ENCODE assay signal across 23 cellular contexts in genomic region chr2:233468746-233469110, GRCh38.
DNase-seq lines count a peak whose midpoint lies in the region; ATAC-seq and TF ChIP-seq lines count a peak whose summit lies in the region.
"Had no signal": no experiment of that assay in that cellular context is flagged by ENCODE, and none has a peak within 500 bp of the region (broad histone marks: within the 10 kb centered on the region; RNA-seq: fewer than 3 reads in every experiment).

No MANE protein-coding gene starts in this region.

- no peak overlapping the region for H3K27ac Mint-ChIP-seq in osteocyte (ENCODE audit: unreplicated experiment)
- H3K27ac Mint-ChIP-seq: activated CD8-positive, alpha-beta T cell treated with anti-CD3 and anti-CD28 coated beads, Interleukin-2, amount 10 ng/mL, durations not matched to agents 7 days and 5 days; HFFc6 had no signal

- ATAC-seq in heart right ventricle: peak in 1 of 8 donors; percentile 20
- no peak for ATAC-seq in Right ventricle myocardium inferior
- ATAC-seq in left cardiac atrium: peak in 1 of 2 donors; percentile 4
- no peak for ATAC-seq in HG02852 (IDR thresholded peaks at IDR 0.05; ENCODE audit: unreplicated experiment)
- ATAC-seq: activated CD4-positive, CD25-positive, alpha-beta regulatory T cell treated with anti-CD3 and anti-CD28 coated beads, Interleukin-2, amount 50 U/mL, for 24 hours; activated CD8-positive, alpha-beta T cell treated with anti-CD3 and anti-CD28 coated beads, Interleukin-2, amount 10 ng/mL, durations not matched to agents 7 days and 5 days had no signal

- peaks cover 0 to 6% (median 0%) of the 10 kb centered on the region in 11 donors for H3K9me3 ChIP-seq in heart right ventricle
- no peaks in the 10 kb centered on the region for H3K9me3 ChIP-seq in vagina
- H3K9me3 ChIP-seq: BLaER1 had no signal

- H3K4me3 ChIP-seq in heart right ventricle (no peak overlapping the region), vagina (no peak overlapping the region)
- H3K4me3 ChIP-seq: BLaER1 had no signal

- intact Hi-C loops in heart right ventricle (cut with DNase I): no loop called here
- intact Hi-C loops in Right ventricle myocardium inferior (cut with DNase I): no loop called here
- intact Hi-C loops in left cardiac atrium (cut with DNase I): no loop called here
- intact Hi-C loops in posterior vena cava (cut with DNase I): no loop called here
- intact Hi-C loops in vagina (cut with DNase I): no loop called here

- H3K27me3 ChIP-seq in heart right ventricle (no peaks in the 10 kb centered on the region), vagina (no peaks in the 10 kb centered on the region)
- H3K27me3 ChIP-seq: BLaER1 had no signal

- H3K27me3 Mint-ChIP-seq in osteocyte (ENCODE audit: unreplicated experiment): no peaks in the 10 kb centered on the region
- H3K27me3 Mint-ChIP-seq: activated naive CD4-positive, alpha-beta T cell treated with anti-CD3 and anti-CD28 coated beads, Interleukin-2, amount 50 U/mL, for 24 hours had no signal

- no peak for TF ChIP-seq POLR2A in vagina (IDR thresholded peaks at IDR 0.05)

- WGBS in heart right ventricle, 2 donors: 86 to 88% methylated on average over 8 of the region's 8 CpGs

- H3K27ac ChIP-seq in heart right ventricle (peak overlapping the region in 6 of 10 donors; percentile 59 to 85 (median 78)), vagina (peak overlapping the region; percentile 64)
- H3K27ac ChIP-seq: BLaER1 had no signal

- H3K36me3 ChIP-seq in heart right ventricle (peaks cover 0 to 94% (median 53%) of the 10 kb centered on the region in 9 donors), vagina (peaks cover 0 to 13% of the 10 kb centered on the region in 2 donors)

- H3K4me1 ChIP-seq in heart right ventricle (peaks cover 11 to 29% (median 18%) of the 10 kb centered on the region in 9 donors), vagina (peaks cover 6% of the 10 kb centered on the region)
- H3K4me1 ChIP-seq: BLaER1 had no signal

- TF ChIP-seq CTCF in heart right ventricle (IDR thresholded peaks at IDR 0.05) (no peak), vagina (IDR thresholded peaks at IDR 0.05) (no peak), osteocyte (IDR thresholded peaks at IDR 0.05) (no peak)

- H3K4me1 Mint-ChIP-seq in osteocyte (ENCODE audit: unreplicated experiment): no peaks in the 10 kb centered on the region
- H3K4me1 Mint-ChIP-seq: activated naive CD4-positive, alpha-beta T cell treated with anti-CD3 and anti-CD28 coated beads, Interleukin-2, amount 50 U/mL, for 24 hours had no signal

- peaks cover 52% of the 10 kb centered on the region for H3K36me3 Mint-ChIP-seq in osteocyte (ENCODE audit: unreplicated experiment)

- H3K4me3 Mint-ChIP-seq in osteocyte (ENCODE audit: unreplicated experiment): no peak overlapping the region
- H3K4me3 Mint-ChIP-seq: activated CD8-positive, alpha-beta T cell treated with anti-CD3 and anti-CD28 coated beads, Interleukin-2, amount 10 ng/mL, durations not matched to agents 7 days and 5 days; activated naive CD4-positive, alpha-beta T cell treated with anti-CD3 and anti-CD28 coated beads, Interleukin-2, amount 50 U/mL, for 24 hours; HFFc6 had no signal

- DNase-seq in heart right ventricle (no peak), Right ventricle myocardium inferior (ENCODE audit: missing footprints) (no peak), left cardiac atrium (peak; percentile 17), posterior vena cava (ENCODE audit: low spot score) (peak; percentile 70), vagina (ENCODE audit: extremely low spot score in 2 of 2) (no peak), osteocyte (ENCODE audit: extremely low spot score, unreplicated experiment) (no peak), GM19240 (ENCODE audit: insufficient read length, low spot score) (no peak)
- DNase-seq: ACHN; activated CD8-positive, alpha-beta T cell treated with anti-CD3 and anti-CD28 coated beads, Interleukin-2, amount 10 ng/mL, durations not matched to agents 7 days and 5 days; activated T-cell treated with anti-CD3 and anti-CD28 coated beads, Interleukin-2, amount 50 U/mL, for 48 hours; COR-L47; DMS79 treated with DMSO at 0.1 percent for 48 hours; HFFc6; Karpas-422; kidney glomerular epithelial cell; NCI-H1694 treated with DMSO at 0.1 percent for 48 hours; NCI-H2227 treated with DMSO at 0.1 percent for 48 hours; NCI-H774; stimulated activated CD4-positive, alpha-beta T cell treated with anti-CD3 and anti-CD28 coated beads, Interleukin-4, amount 100 ng/mL, for 4 hours had no signal

- no peaks in the 10 kb centered on the region for H3K9me3 Mint-ChIP-seq in osteocyte (ENCODE audit: unreplicated experiment)
- H3K9me3 Mint-ChIP-seq: activated naive CD4-positive, alpha-beta T cell treated with anti-CD3 and anti-CD28 coated beads, Interleukin-2, amount 50 U/mL, for 24 hours; HFFc6 had no signal

Comparison
In these comparisons a context has a peak if more than half of its experiments do, and no peak if none do; other contexts are left out.
1. DNase-seq: peak in left cardiac atrium (single experiment) and posterior vena cava (single experiment); none in heart right ventricle (0 of 2), Right ventricle myocardium inferior (single experiment), vagina (0 of 2), osteocyte (single experiment) and GM19240 (single experiment).